In genomic region chr6:84048588-84048987, GRCh38 we compare ENCODE assay signal across 22 cellular contexts. TPM values are rescaled to one million over a fixed set of nuclear protein-coding genes. Genes with fewer than 3 reads are reported as not detected.
"Had no signal": no experiment of that assay in that cellular context is flagged by ENCODE, and none has a peak within 500 bp of the region (broad histone marks: within the 10 kb centered on the region; RNA-seq: fewer than 3 reads in every experiment).

No MANE protein-coding gene starts in this region.

- H3K9me3 ChIP-seq: esophagus squamous epithelium, gastrocnemius medialis, heart right ventricle, left lung, lower lobe of right lung, mucosa of descending colon had no signal

- DNase-seq: dermis blood vessel endothelial cell; dorsolateral prefrontal cortex; effector CD4-positive, alpha-beta T cell; effector memory CD4-positive, alpha-beta T cell; esophagus squamous epithelium; foreskin fibroblast; foreskin melanocyte; gastrocnemius medialis; glutamatergic neuron; head of caudate nucleus; heart right ventricle; hippocampal formation; left cardiac atrium; left lung; left ventricle myocardium superior; lower lobe of right lung; mesenchymal stem cell; mucosa of descending colon; naive B cell; naive thymus-derived CD8-positive, alpha-beta T cell had no signal

- H3K36me3 ChIP-seq: esophagus squamous epithelium, gastrocnemius medialis, heart right ventricle, left lung, lower lobe of right lung had no signal

- H3K27ac ChIP-seq: coronary artery, dorsolateral prefrontal cortex, esophagus squamous epithelium, gastrocnemius medialis, heart right ventricle, left lung, lower lobe of right lung had no signal

- H3K27me3 ChIP-seq: dorsolateral prefrontal cortex, gastrocnemius medialis, left lung had no signal

- H3K4me1 ChIP-seq: left lung, lower lobe of right lung had no signal

- H3K4me3 ChIP-seq: coronary artery, dorsolateral prefrontal cortex, esophagus squamous epithelium, gastrocnemius medialis, heart right ventricle, left lung, lower lobe of right lung, mucosa of descending colon had no signal

- ATAC-seq: gastrocnemius medialis; heart right ventricle; left cardiac atrium; left lung; left ventricle myocardium superior; lower lobe of right lung; mucosa of descending colon; naive thymus-derived CD8-positive, alpha-beta T cell had no signal

RNA-seq across cellular contexts. Expression of gene MRAP2, which starts 15.0 kb away (rescaled TPM):
- total RNA-seq: kidney epithelial cell; left ventricle myocardium superior; naive thymus-derived CD8-positive, alpha-beta T cell had no signal
